9 cellular contexts compared by ENCODE assay signal in the genomic region with DNA sequence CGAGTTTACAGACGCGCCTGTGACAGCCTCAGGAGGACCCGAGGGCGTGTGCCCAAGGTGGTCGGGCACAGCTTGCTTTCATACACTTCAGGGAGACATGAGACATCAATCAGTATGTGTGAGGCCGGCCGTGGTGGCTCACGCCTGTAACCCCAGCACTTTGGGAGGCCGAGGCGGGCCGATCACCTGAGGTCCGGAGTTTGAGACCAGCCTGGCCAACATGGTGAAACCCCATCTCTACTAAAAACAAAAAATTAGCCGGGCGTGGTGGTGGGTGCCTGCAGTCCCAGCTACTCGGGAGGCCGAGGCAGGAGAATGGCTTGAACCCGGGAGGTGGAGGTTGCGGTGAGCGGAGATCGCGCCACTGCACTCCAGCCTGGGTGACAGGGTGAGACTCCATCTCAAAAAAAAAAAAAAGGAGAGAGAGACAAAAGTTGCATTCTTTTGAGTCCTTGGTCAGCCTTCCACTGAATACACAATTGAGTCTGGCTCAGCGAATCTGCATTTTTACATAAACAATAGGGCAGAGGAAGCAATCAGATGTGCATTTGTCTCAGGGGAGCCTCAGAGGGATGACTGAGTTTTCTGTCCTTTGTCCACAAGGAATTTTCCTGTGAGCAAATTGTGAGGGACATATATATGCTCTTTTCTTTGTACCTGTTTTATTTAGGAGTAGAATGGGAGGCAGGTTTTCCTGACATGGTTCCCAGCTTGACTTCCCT. TPM values are rescaled to one million over a fixed set of nuclear protein-coding genes. Genes with fewer than 3 reads are reported as not detected.
DNase-seq lines count a peak whose midpoint lies in the region; ATAC-seq and TF ChIP-seq lines count a peak whose summit lies in the region.
"Not testable (repeated sequence)": the region's sequence is repeated elsewhere in the genome, so short reads cannot be mapped to it uniquely, and the experiment has no call there.
"Had no signal": no experiment of that assay in that cellular context is flagged by ENCODE, and none has a peak within 500 bp of the region (broad histone marks: within the 10 kb centered on the region; RNA-seq: fewer than 3 reads in every experiment).

No MANE protein-coding gene starts in this region.

- H3K9ac ChIP-seq in HUES6 (ENCODE audit: low read length): peak overlapping the region; percentile 77

- not testable (repeated sequence) for H3K4me3 ChIP-seq in HUES6 (ENCODE audit: low read depth, low read length); spleen

- POLR2A ChIA-PET in WTC11 (lab: Charles Lee): interaction anchor here (1.2 kb wide), 1 partner anchor 34 kb away, joined by 3 read pairs; no protein-coding TSS in a partner anchor

- TF ChIP-seq POLR2A in spleen (IDR thresholded peaks at IDR 0.05): not testable (repeated sequence)

- H3K27ac ChIP-seq in HUES6 (ENCODE audit: low read depth, low read length): peak overlapping the region; percentile 83
- peak overlapping the region; percentile 62 for H3K27ac ChIP-seq in layer of hippocampus (ENCODE audit: low read depth, low read length)
- H3K27ac ChIP-seq in spleen: not testable (repeated sequence)

- intact Hi-C loops in spleen (cut with DNase I; ENCODE audit: low total_unique reads): not testable (repeated sequence)

- 92 to 95% (median 95%) methylated on average over 23 of the region's 23 CpGs for WGBS in spleen, 5 donors

- peaks cover 61% of the 10 kb centered on the region for H3K4me1 Mint-ChIP-seq in WTC11

- CTCF ChIA-PET in WTC11 (lab: Charles Lee): interaction anchor here (0.7 to 1.2 kb wide), 2 partner anchors 47 to 683 kb away, joined by 4 read pairs; a partner anchor contains a TSS

- not testable (repeated sequence) for ATAC-seq in WTC11

- not testable (repeated sequence) for H3K9me3 Mint-ChIP-seq in WTC11

- H3K4me1 ChIP-seq in HUES6 (ENCODE audit: control insufficient read depth, insufficient read depth, low read length) (peaks cover 32% of the 10 kb centered on the region), spleen (peaks cover 3 to 15% (median 10%) of the 10 kb centered on the region in 6 donors)

- not testable (repeated sequence) for H3K36me3 Mint-ChIP-seq in WTC11

- not testable (repeated sequence) for H3K36me3 ChIP-seq in HUES6 (ENCODE audit: control insufficient read depth, insufficient read depth, low read length); spleen

- not testable (repeated sequence) for H3K9me3 ChIP-seq in HUES6 (ENCODE audit: control insufficient read depth, insufficient read depth, low read depth, low read length); spleen

- H3K27me3 Mint-ChIP-seq in WTC11 (ENCODE audit: low read depth): not testable (repeated sequence)

- H3K27me3 ChIP-seq in HUES6 (ENCODE audit: control insufficient read depth, insufficient read depth, low read length); layer of hippocampus (ENCODE audit: control insufficient read depth, insufficient read depth, low read length); spleen (replicated peaks in 1 of 7): not testable (repeated sequence)

- H3K27ac Mint-ChIP-seq in WTC11: peak overlapping the region; percentile 99

- not testable (repeated sequence) for TF ChIP-seq CTCF in WTC11 (IDR thresholded peaks at IDR 0.05); spleen (IDR thresholded peaks at IDR 0.05 in 8 of 11, conservative IDR thresholded peaks at IDR 0.05 in 3 of 11)

- DNase-seq in ELF-1 (ENCODE audit: low read depth, low spot score) (peak; percentile 60), globus pallidus (ENCODE audit: low spot score) (peak; percentile 87), midbrain (lab: John Stamatoyannopoulos, UW) (peak; percentile 52), spleen (peak; percentile 41)
- DNase-seq in WTC11 (ENCODE audit: low spot score): not testable (repeated sequence)

- H3K4me3 Mint-ChIP-seq in WTC11: not testable (repeated sequence)

RNA-seq across cellular contexts. Expression of a gene that starts 2.2 kb away (rescaled TPM):
- 14.7 to 26.6 TPM (median 26.1 TPM) in 3 replicates for total RNA-seq in WTC11 (2021)
- not detected for total RNA-seq in spleen
- polyA plus RNA-seq in spleen: under 1 TPM in 1 of 3 donors, not detected in 2; 0.05 TPM
- total RNA-seq: GM23248, HT1080 had no signal
- polyA plus RNA-seq: GM23248 had no signal

RNA-seq across cellular contexts. Expression of a gene that starts 34.5 kb away (rescaled TPM):
- total RNA-seq in WTC11 (2021) (28.5 to 32.6 TPM (median 30.9 TPM) in 3 replicates), spleen (10 to 100 TPM; 27.2 to 38.8 (median 37.1) TPM)
- 10 to 100 TPM; 12.0 to 18.7 (median 12.1) TPM for polyA plus RNA-seq in spleen

RNA-seq across cellular contexts. Expression of a gene that starts 46.7 kb away (rescaled TPM):
- total RNA-seq in WTC11 (2021): 21.2 to 25.2 TPM (median 23.0 TPM) in 3 replicates
- total RNA-seq in spleen: 10 to 100 TPM; 11.1 to 21.2 (median 17.3) TPM
- polyA plus RNA-seq in spleen: 10 to 100 TPM in 1 of 3 donors, 1 to 10 TPM in 2; 7.3 to 10.1 (median 8.7) TPM

RNA-seq across cellular contexts. Expression of a gene that starts 48.3 kb away (rescaled TPM):
- total RNA-seq in WTC11 (2021) (41.5 to 42.6 TPM (median 42.2 TPM) in 3 replicates), spleen (10 to 100 TPM; 11.2 to 31.3 (median 20.7) TPM)
- 10 to 100 TPM in 2 of 3 donors, 1 to 10 TPM in 1; 6.1 to 17.4 (median 11.6) TPM for polyA plus RNA-seq in spleen

Comparison
In these comparisons a context has a peak if more than half of its experiments do, and no peak if none do; other contexts are left out.
1. RNA of a gene that starts 2.2 kb away (total RNA-seq): 14.7 to 26.6 TPM in WTC11; not detected in spleen; every median in the first group is over 10 times any median in the second.